Comparison of ENCODE assay signal across 8 cellular contexts in genomic region chr13:49995535-49996165, GRCh38. TPM values are rescaled to one million over a fixed set of nuclear protein-coding genes. Genes with fewer than 3 reads are reported as not detected.
DNase-seq lines count a peak whose midpoint lies in the region; ATAC-seq, FAIRE-seq and TF ChIP-seq lines count a peak whose summit lies in the region.

No MANE protein-coding gene starts in this region.

- no peaks in the 10 kb centered on the region for H3K9me3 ChIP-seq in BLaER1 treated with 17β-estradiol and CSF1 and Interleukin-3, amounts not matched to agents 10 nM and 100 nM (replicated peaks in 1 of 11)
- no peaks in the 10 kb centered on the region for H3K9me3 ChIP-seq in GM12878 (replicated peaks; ENCODE audit: control insufficient read depth, insufficient read depth, low read length)

- H3K27ac ChIP-seq in BLaER1 treated with 17β-estradiol and CSF1 and Interleukin-3, amounts not matched to agents 10 nM and 100 nM: peak overlapping the region; percentile 88 to 100 (median 99)
- H3K27ac ChIP-seq in KMS-11: no peak overlapping the region
- peak overlapping the region; percentile 88 for H3K27ac ChIP-seq in GM12878 (ENCODE audit: control insufficient read depth, insufficient read depth)
- H3K27ac ChIP-seq in urinary bladder (ENCODE audit: low read depth): peak overlapping the region; percentile 62

- peak overlapping the region; percentile 87 to 100 (median 96) for H3K9ac ChIP-seq in BLaER1 treated with 17β-estradiol and CSF1 and Interleukin-3, amounts not matched to agents 10 nM and 100 nM
- H3K9ac ChIP-seq in KMS-11 (peak overlapping the region; percentile 81; the same call in 1 of the 2 replicates), GM12878 (ENCODE audit: control insufficient read depth, insufficient read depth, low read length) (peak overlapping the region; percentile 95)

- SMC1A ChIA-PET in GM12878 (lab: Charles Lee; ENCODE audit: uncharacterized antibody, unreplicated experiment): interaction anchor here (1.7 kb wide), 1 partner anchor 18 kb away, joined by 8 read pairs; no protein-coding TSS in a partner anchor

- TF ChIP-seq CTCF in KMS-11 (conservative IDR thresholded peaks at IDR 0.05; ENCODE audit: low read depth, low read length) (no peak), GM12878 (IDR thresholded peaks at IDR 0.05 in 2 of 3, conservative IDR thresholded peaks at IDR 0.05 in 1 of 3; ENCODE audit: control insufficient read depth in 2 of 3, extremely low read depth in 1 of 3, insufficient read depth in 1 of 3, low read depth in 3 of 3, low read length in 3 of 3) (no peak), lower leg skin (IDR thresholded peaks at IDR 0.05) (no peak)

- H2AFZ ChIP-seq in KMS-11 (ENCODE audit: low read depth) (peak overlapping the region; percentile 57), GM12878 (ENCODE audit: control insufficient read depth, low read depth, low read length) (peak overlapping the region; percentile 54)

- peak; percentile 31 for FAIRE-seq in GM12878 (lab: Jason Lieb, UNC)

- TF ChIP-seq RAD21 in GM12878 (IDR thresholded peaks at IDR 0.05; ENCODE audit: insufficient read depth, low read depth, low read length): no peak

- in situ Hi-C loops in GM12878 (cut with MboI): loop anchor here (5.0 kb wide), 1 partner anchor 912 kb away; the partner anchor contains the start of gene RNASEH2B

- 3% methylated on average over 15 of the region's 15 CpGs for WGBS in GM12878 (ENCODE audit: insufficient coverage, insufficient replicate concordance, low lambda C conversion rate, missing lambda C conversion rate)
- 34 to 39% methylated on average over 15 of the region's 15 CpGs for WGBS in lower leg skin, 2 donors
- WGBS in urinary bladder: 25% methylated on average over 15 of the region's 15 CpGs

- H3K79me2 ChIP-seq in KMS-11 (ENCODE audit: insufficient read depth, low read depth) (peaks cover 25% of the 10 kb centered on the region; the same call in 1 of the 2 replicates), GM12878 (ENCODE audit: control insufficient read depth, insufficient read depth, low read length) (peaks cover 31% of the 10 kb centered on the region)

- TF ChIP-seq EP300 in GM12878 (IDR thresholded peaks at IDR 0.05; ENCODE audit: borderline replicate concordance in 1 of 2, control insufficient read depth in 1 of 2, low read depth in 2 of 2, low read length in 2 of 2): peak in 1 of 2 experiments; percentile 71; a peak in 2 of 4 replicates

- TF ChIP-seq POLR2A in GM12878 (IDR thresholded peaks at IDR 0.05; ENCODE audit: low read depth, low read length) (no peak), lower leg skin (IDR thresholded peaks at IDR 0.05) (no peak)

- H3K4me3 ChIP-seq in BLaER1 treated with 17β-estradiol and CSF1 and Interleukin-3, amounts not matched to agents 10 nM and 100 nM: peak overlapping the region; percentile 63 to 79 (median 72)
- no peak overlapping the region for H3K4me3 ChIP-seq in KMS-11 (IDR thresholded peaks at IDR 0.05; ENCODE audit: insufficient read depth, low read depth, low read length)
- peak overlapping the region; percentile 92 for H3K4me3 ChIP-seq in GM12878
- H3K4me3 ChIP-seq in lower leg skin (ENCODE audit: low read depth, poor library complexity, severe bottlenecking): peak overlapping the region; percentile 65
- peak overlapping the region; percentile 69 for H3K4me3 ChIP-seq in urinary bladder (ENCODE audit: low read depth, low read length)

- TSS peak; percentile 76 for BruUV-seq in GM12878 (replicated peaks; lab: Mats Ljungman, UMichigan)

- intact Hi-C loops in GM12878 (cut with micrococcal nuclease; ENCODE audit: unreplicated experiment): loop anchor here (2.0 to 5.0 kb wide), 5 partner anchors 59 to 917 kb away; partner anchors contain the start of gene SPRYD7
- intact Hi-C loops in lower leg skin (cut with DNase I; ENCODE audit: low total_unique reads): loop anchor here (10.0 kb wide), 1 partner anchor 129 kb away; no protein-coding TSS in a partner anchor

- peak; percentile 15 for ATAC-seq in GM12878
- no peak for ATAC-seq in GM18511 (IDR thresholded peaks at IDR 0.05; ENCODE audit: unreplicated experiment)

- peaks cover 29 to 59% (median 38%) of the 10 kb centered on the region in 11 experiments; a peak in 21 of 22 replicates for H3K36me3 ChIP-seq in BLaER1 treated with 17β-estradiol and CSF1 and Interleukin-3, amounts not matched to agents 10 nM and 100 nM
- H3K36me3 ChIP-seq in KMS-11 (ENCODE audit: insufficient read depth): no peaks in the 10 kb centered on the region
- peaks cover 0 to 9% of the 10 kb centered on the region in 2 experiments; a peak in 1 of 4 replicates for H3K36me3 ChIP-seq in GM12878 (ENCODE audit: control insufficient read depth in 2 of 2, insufficient read depth in 2 of 2, low read length in 1 of 2)
- no peaks in the 10 kb centered on the region for H3K36me3 ChIP-seq in urinary bladder (ENCODE audit: insufficient read depth)

- peaks cover 16 to 31% (median 28%) of the 10 kb centered on the region in 11 experiments; a peak in 20 of 22 replicates for H4K20me1 ChIP-seq in BLaER1 treated with 17β-estradiol and CSF1 and Interleukin-3, amounts not matched to agents 10 nM and 100 nM
- no peaks in the 10 kb centered on the region for H4K20me1 ChIP-seq in KMS-11 (ENCODE audit: insufficient read depth)
- no peaks in the 10 kb centered on the region for H4K20me1 ChIP-seq in GM12878 (ENCODE audit: control insufficient read depth, insufficient read depth)

- POLR2A ChIA-PET in GM12878 (lab: Charles Lee): interaction anchor here (0.6 to 4.3 kb wide), 3 partner anchors 18 to 85 kb away, joined by 4 to 80 read pairs (median 5); partner anchors contain the start of gene SPRYD7

- H3K27me3 ChIP-seq in BLaER1 treated with 17β-estradiol and CSF1 and Interleukin-3, amounts not matched to agents 10 nM and 100 nM: no peaks in the 10 kb centered on the region
- H3K27me3 ChIP-seq in KMS-11 (ENCODE audit: insufficient read depth, low read depth) (no peaks in the 10 kb centered on the region), GM12878 (replicated peaks in 1 of 2; ENCODE audit: control insufficient read depth in 2 of 2, insufficient read depth in 2 of 2, low read length in 1 of 2) (no peaks in the 10 kb centered on the region)

- H3K4me2 ChIP-seq in BLaER1 treated with 17β-estradiol and CSF1 and Interleukin-3, amounts not matched to agents 10 nM and 100 nM: peak overlapping the region; percentile 79 to 94 (median 85)
- peak overlapping the region; percentile 43; the same call in 1 of the 2 replicates for H3K4me2 ChIP-seq in KMS-11
- H3K4me2 ChIP-seq in GM12878 (ENCODE audit: control insufficient read depth, insufficient read depth): peak overlapping the region; percentile 98

- CTCF ChIA-PET in GM12878 (lab: Yijun Ruan, JAX): interaction anchor here (1.6 kb wide), 1 partner anchor 916 kb away, joined by 5 read pairs; no protein-coding TSS in a partner anchor

- peak; percentile 43 for DNase-seq in GM12878 (ENCODE audit: low read depth, low spot score)
- no peak for DNase-seq in lower leg skin (ENCODE audit: low spot score in 2 of 2)
- no peak for DNase-seq in germinal center (ENCODE audit: low spot score)
- DNase-seq in NCI-H524 treated with DMSO at 0.1 percent for 48 hours (lab: John Stamatoyannopoulos, UW): no peak

- H3K4me1 ChIP-seq in BLaER1 treated with 17β-estradiol and CSF1 and Interleukin-3, amounts not matched to agents 10 nM and 100 nM: peaks cover 40 to 59% (median 50%) of the 10 kb centered on the region in 10 experiments
- H3K4me1 ChIP-seq in KMS-11 (ENCODE audit: low read depth, poor library complexity, severe bottlenecking) (peaks cover 7% of the 10 kb centered on the region), GM12878 (ENCODE audit: control insufficient read depth, insufficient read depth, low read length) (peaks cover 12% of the 10 kb centered on the region), urinary bladder (ENCODE audit: insufficient read depth) (peaks cover 5% of the 10 kb centered on the region)

- RAD21 ChIA-PET in GM12878 (lab: Charles Lee; ENCODE audit: unreplicated experiment): interaction anchor here (1.5 to 4.3 kb wide), 2 partner anchors 59 to 916 kb away, joined by 5 to 38 read pairs; partner anchors contain the start of gene SPRYD7

RNA-seq across cellular contexts. Expression of gene TRIM13, which starts 1.2 kb away (rescaled TPM):
- total RNA-seq in GM12878 (2013; cell fraction: nucleolus; rRNA removed): 16.0 and 17.4 TPM in 2 replicates
- total RNA-seq in GM12878 (2014; rRNA removed): 15.4 and 18.6 TPM in 2 replicates
- 18.9 and 20.6 TPM in 2 replicates for total RNA-seq in GM12878 (2014; rRNA removed; fragmentation: Illumina TruSeq; extraction: Trizol)
- 20.1 and 21.2 TPM in 2 replicates for total RNA-seq in GM12878 (2021)
- 19.9 TPM for polyA plus RNA-seq in GM12878 (2011; ENCODE audit: low read depth)
- polyA plus RNA-seq in GM12878 (2011; rRNA removed): 22.7 and 34.0 TPM in 2 replicates
- polyA plus RNA-seq in GM12878 (2011; cell fraction: cytosol; rRNA removed): 9.2 and 11.0 TPM in 2 replicates
- polyA plus RNA-seq in GM12878 (2011; cell fraction: nucleus; rRNA removed): 10.5 and 12.6 TPM in 2 replicates
- polyA plus RNA-seq in GM12878 (2012): 17.6 and 17.9 TPM in 2 replicates
- 24.2 and 24.8 TPM in 2 replicates for polyA plus RNA-seq in GM12878 (2014; fragmentation: Illumina TruSeq; extraction: Trizol)
- 10 to 100 TPM; 25.7 to 33.8 TPM for polyA plus RNA-seq in GM12878 (2014; fragmentation: Nextera tagmentation; extraction: Ambion mirVana)
- 14.7 and 17.0 TPM in 2 replicates for polyA plus RNA-seq in GM12878 (2014; rRNA removed)
- 10 to 100 TPM; 20.7 to 20.8 TPM for polyA plus RNA-seq in GM12878 (2016; fragmentation: Nextera tagmentation; extraction: Ambion mirVana)
- 12.7 and 17.8 TPM in 2 replicates for polyA minus RNA-seq in GM12878 (2011; rRNA and poly(A)+ RNA removed)
- polyA minus RNA-seq in GM12878 (2011; cell fraction: cytosol; rRNA and poly(A)+ RNA removed): 4.4 and 5.7 TPM in 2 replicates
- 3.5 and 6.1 TPM in 2 replicates for polyA minus RNA-seq in GM12878 (2011; cell fraction: nucleus; rRNA and poly(A)+ RNA removed)
- 10 to 100 TPM; 19.4 to 39.2 (median 27.5) TPM for total RNA-seq in lower leg skin
- total RNA-seq in urinary bladder: 49.6 TPM
- 16.1 TPM for polyA plus RNA-seq in urinary bladder

RNA-seq across cellular contexts. Expression of gene KCNRG, which starts 19.6 kb away (rescaled TPM):
- 4.7 and 6.5 TPM in 2 replicates for total RNA-seq in GM12878 (2013; cell fraction: nucleolus; rRNA removed)
- 0.62 and 1.6 TPM in 2 replicates for total RNA-seq in GM12878 (2014; rRNA removed)
- 1.4 and 1.6 TPM in 2 replicates for total RNA-seq in GM12878 (2014; rRNA removed; fragmentation: Illumina TruSeq; extraction: Trizol)
- total RNA-seq in GM12878 (2021): 0.27 and 0.44 TPM in 2 replicates
- polyA plus RNA-seq in GM12878 (2011; ENCODE audit: low read depth): 0.37 TPM
- 1.2 and 1.5 TPM in 2 replicates for polyA plus RNA-seq in GM12878 (2011; rRNA removed)
- polyA plus RNA-seq in GM12878 (2011; cell fraction: cytosol; rRNA removed): 0.70 and 1.2 TPM in 2 replicates
- 0.85 and 0.95 TPM in 2 replicates for polyA plus RNA-seq in GM12878 (2011; cell fraction: nucleus; rRNA removed)
- 0.49 and 0.54 TPM in 2 replicates for polyA plus RNA-seq in GM12878 (2012)
- 1.0 and 2.1 TPM in 2 replicates for polyA plus RNA-seq in GM12878 (2014; fragmentation: Illumina TruSeq; extraction: Trizol)
- polyA plus RNA-seq in GM12878 (2014; fragmentation: Nextera tagmentation; extraction: Ambion mirVana): under 1 TPM; 0.45 to 0.53 TPM
- polyA plus RNA-seq in GM12878 (2014; rRNA removed): 1.1 and 1.4 TPM in 2 replicates
- polyA plus RNA-seq in GM12878 (2016; fragmentation: Nextera tagmentation; extraction: Ambion mirVana): under 1 TPM; 0.37 to 0.40 TPM
- 6.0 and 7.4 TPM in 2 replicates for polyA minus RNA-seq in GM12878 (2011; rRNA and poly(A)+ RNA removed)
- 0.94 and 1.2 TPM in 2 replicates for polyA minus RNA-seq in GM12878 (2011; cell fraction: cytosol; rRNA and poly(A)+ RNA removed)
- 2.4 and 3.1 TPM in 2 replicates for polyA minus RNA-seq in GM12878 (2011; cell fraction: nucleus; rRNA and poly(A)+ RNA removed)
- total RNA-seq in lower leg skin: 1 to 10 TPM in 1 of 4 donors, under 1 TPM in 1, not detected in 2; 0.78 to 5.1 TPM
- total RNA-seq in urinary bladder: 3.5 TPM
- polyA plus RNA-seq in urinary bladder: 0.68 TPM

RNA-seq across cellular contexts. Expression of gene SPRYD7, which starts 59.5 kb away (rescaled TPM):
- total RNA-seq in GM12878 (2013; cell fraction: nucleolus; rRNA removed): 7.4 and 8.2 TPM in 2 replicates
- total RNA-seq in GM12878 (2014; rRNA removed) (8.2 and 11.0 TPM in 2 replicates), GM12878 (2014; rRNA removed; fragmentation: Illumina TruSeq; extraction: Trizol) (7.2 and 8.9 TPM in 2 replicates), GM12878 (2021) (8.1 and 8.5 TPM in 2 replicates), lower leg skin (1 to 10 TPM; 6.4 to 9.3 (median 8.1) TPM), urinary bladder (6.7 TPM)
- 3.0 TPM for polyA plus RNA-seq in GM12878 (2011; ENCODE audit: low read depth)
- polyA plus RNA-seq in GM12878 (2011; rRNA removed) (5.3 and 5.8 TPM in 2 replicates), GM12878 (2014; fragmentation: Illumina TruSeq; extraction: Trizol) (10.3 and 11.5 TPM in 2 replicates), GM12878 (2014; fragmentation: Nextera tagmentation; extraction: Ambion mirVana) (10 to 100 TPM; 12.9 to 13.0 TPM), GM12878 (2014; rRNA removed) (6.6 and 7.4 TPM in 2 replicates), GM12878 (2016; fragmentation: Nextera tagmentation; extraction: Ambion mirVana) (10 to 100 TPM; 17.3 to 18.7 TPM), urinary bladder (9.1 TPM)
- 2.2 and 7.4 TPM in 2 replicates for polyA plus RNA-seq in GM12878 (2011; cell fraction: cytosol; rRNA removed)
- polyA plus RNA-seq in GM12878 (2011; cell fraction: nucleus; rRNA removed): 3.4 and 4.0 TPM in 2 replicates
- 6.7 and 7.6 TPM in 2 replicates for polyA plus RNA-seq in GM12878 (2012)
- polyA minus RNA-seq in GM12878 (2011; rRNA and poly(A)+ RNA removed): 1.1 and 9.0 TPM in 2 replicates
- polyA minus RNA-seq in GM12878 (2011; cell fraction: cytosol; rRNA and poly(A)+ RNA removed): 0.67 and 1.6 TPM in 2 replicates
- 1.6 and 2.0 TPM in 2 replicates for polyA minus RNA-seq in GM12878 (2011; cell fraction: nucleus; rRNA and poly(A)+ RNA removed)

Comparison
In these comparisons a context has a peak if more than half of its experiments do, and no peak if none do; other contexts are left out.
1. H3K4me2 ChIP-seq: peak in every context shown above with its lines; median percentile 98 in GM12878; 85 in BLaER1 treated with 17β-estradiol and CSF1 and Interleukin-3, amounts not matched to agents 10 nM and 100 nM; 43 in KMS-11.